15 cellular contexts compared by ENCODE assay signal in genomic region chr6:90650041-90650948, GRCh38.
"Had no signal": no experiment of that assay in that cellular context is flagged by ENCODE, and none has a peak within 500 bp of the region (broad histone marks: within the 10 kb centered on the region; RNA-seq: fewer than 3 reads in every experiment).

No MANE protein-coding gene starts in this region.

- H3K9me3 Mint-ChIP-seq: activated CD4-positive, alpha-beta memory T cell treated with anti-CD3 and anti-CD28 coated beads, Interleukin-2, amount 10 ng/mL, durations not matched to agents 7 days and 5 days; activated naive CD4-positive, alpha-beta T cell treated with anti-CD3 and anti-CD28 coated beads, Interleukin-2, amount 50 U/mL, for 24 hours had no signal

- H3K9me3 ChIP-seq: adrenal gland, pancreas, sigmoid colon, spleen, stomach, thoracic aorta had no signal

- H3K27ac ChIP-seq: adrenal gland, dorsolateral prefrontal cortex, pancreas, sigmoid colon, spleen, stomach, thoracic aorta had no signal

- H3K4me3 Mint-ChIP-seq: activated CD4-positive, alpha-beta memory T cell treated with anti-CD3 and anti-CD28 coated beads, Interleukin-2, amount 10 ng/mL, durations not matched to agents 7 days and 5 days; activated naive CD4-positive, alpha-beta T cell treated with anti-CD3 and anti-CD28 coated beads, Interleukin-2, amount 50 U/mL, for 24 hours; WTC11 had no signal

- H3K4me1 ChIP-seq: adrenal gland, pancreas, sigmoid colon, spleen, stomach had no signal

- H3K27ac Mint-ChIP-seq: activated CD4-positive, alpha-beta memory T cell treated with anti-CD3 and anti-CD28 coated beads, Interleukin-2, amount 10 ng/mL, durations not matched to agents 7 days and 5 days; activated naive CD4-positive, alpha-beta T cell treated with anti-CD3 and anti-CD28 coated beads, Interleukin-2, amount 50 U/mL, for 24 hours; WTC11 had no signal

- H3K36me3 ChIP-seq: adrenal gland, pancreas, sigmoid colon, spleen, stomach, thoracic aorta had no signal

- DNase-seq: activated CD4-positive, alpha-beta memory T cell treated with anti-CD3 and anti-CD28 coated beads, Interleukin-2, amount 10 ng/mL, durations not matched to agents 7 days and 5 days; activated CD4-positive, alpha-beta T cell treated with anti-CD3 and anti-CD28 coated beads for 4 hours; activated effector memory CD4-positive, alpha-beta T cell treated with anti-CD3 and anti-CD28 coated beads, Interleukin-2, amount 50 U/mL, for 16 hours; activated T-cell treated with anti-CD3 and anti-CD28 coated beads, Interleukin-2, amount 50 U/mL, for 48 hours; adrenal gland; dorsolateral prefrontal cortex; left colon; midbrain; pancreas; sigmoid colon; spleen; stomach had no signal

- H3K4me3 ChIP-seq: adrenal gland, dorsolateral prefrontal cortex, pancreas, sigmoid colon, spleen, stomach, thoracic aorta had no signal

- H3K36me3 Mint-ChIP-seq: activated naive CD4-positive, alpha-beta T cell treated with anti-CD3 and anti-CD28 coated beads, Interleukin-2, amount 50 U/mL, for 24 hours; WTC11 had no signal

- H3K27me3 ChIP-seq: adrenal gland, dorsolateral prefrontal cortex, pancreas, sigmoid colon, spleen, stomach had no signal

- ATAC-seq: left colon, pancreas, WTC11 had no signal

- H3K4me1 Mint-ChIP-seq: activated CD4-positive, alpha-beta memory T cell treated with anti-CD3 and anti-CD28 coated beads, Interleukin-2, amount 10 ng/mL, durations not matched to agents 7 days and 5 days; activated naive CD4-positive, alpha-beta T cell treated with anti-CD3 and anti-CD28 coated beads, Interleukin-2, amount 50 U/mL, for 24 hours had no signal
